12 cellular contexts compared by ENCODE assay signal in genomic region chr3:172258616-172259015, GRCh38.
DNase-seq lines count a peak whose midpoint lies in the region; TF ChIP-seq lines count a peak whose summit lies in the region.
"Had no signal": no experiment of that assay in that cellular context is flagged by ENCODE, and none has a peak within 500 bp of the region (broad histone marks: within the 10 kb centered on the region; RNA-seq: fewer than 3 reads in every experiment).

No MANE protein-coding gene starts in this region.

- H3K4me3 Mint-ChIP-seq in brain, result no peak overlapping the region

- peaks cover 24% of the 10 kb centered on the region for H3K4me1 ChIP-seq in iPS-20b (ENCODE audit: insufficient read depth, low read length)
- peaks cover 0 to 77% (median 56%) of the 10 kb centered on the region in 4 donors for H3K4me1 ChIP-seq in sigmoid colon

- no peak for TF ChIP-seq CTCF in AG04450 (IDR thresholded peaks at IDR 0.05; ENCODE audit: low read depth, low read length)
- TF ChIP-seq CTCF in brain (conservative IDR thresholded peaks at IDR 0.05), result no peak
- no peak for TF ChIP-seq CTCF in sigmoid colon (IDR thresholded peaks at IDR 0.05)

- H3K27ac Mint-ChIP-seq in brain, result peak overlapping the region; percentile 13 to 95 (median 81)

- intact Hi-C loops in sigmoid colon (cut with DNase I), result loop anchor here (5.0 kb wide), 3 partner anchors 56 to 216 kb away; no protein-coding TSS in a partner anchor

- no peak for TF ChIP-seq EP300 in sigmoid colon (IDR thresholded peaks at IDR 0.05)

- no peaks in the 10 kb centered on the region for H3K27me3 ChIP-seq in AG04450 (ENCODE audit: control insufficient read depth, insufficient read depth, low read length)
- no peaks in the 10 kb centered on the region for H3K27me3 ChIP-seq in iPS-20b (ENCODE audit: insufficient read depth, low read length)
- H3K27me3 ChIP-seq in sigmoid colon, result no peaks in the 10 kb centered on the region

- peaks cover 30% of the 10 kb centered on the region for H3K36me3 Mint-ChIP-seq in brain

- H3K9me3 ChIP-seq in AG04450 (ENCODE audit: control insufficient read depth, insufficient read depth, low read length), result no peaks in the 10 kb centered on the region
- no peaks in the 10 kb centered on the region for H3K9me3 ChIP-seq in iPS-20b (ENCODE audit: insufficient read depth, low read depth, low read length)
- no peaks in the 10 kb centered on the region for H3K9me3 ChIP-seq in sigmoid colon

- WGBS in sigmoid colon, 2 donors, result 76 to 81% methylated on average over 3 of the region's 3 CpGs

- no peak for DNase-seq in AG04450 (ENCODE audit: low read depth, low spot score)
- peak; percentile 71 for DNase-seq in sigmoid colon
- DNase-seq in activated naive CD4-positive, alpha-beta T cell treated with Interleukin-2 at 50 U/mL for 16 hours, result no peak
- no peak for DNase-seq in DMS114 treated with DMSO at 0.1 percent for 48 hours (lab: John Stamatoyannopoulos, UW; ENCODE audit: unreplicated experiment)
- DNase-seq in cerebellar nuclear complex (lab: John Stamatoyannopoulos, UW), result no peak
- DNase-seq in LoVo (ENCODE audit: low spot score), result no peak
- DNase-seq: MV-4-11, NCI-H82 had no signal

- peak overlapping the region; percentile 38; the same call in 1 of the 2 replicates for H3K9ac ChIP-seq in iPS-20b (ENCODE audit: low read depth, low read length)

- CTCF ChIA-PET in AG04450 (lab: Charles Lee), result interaction anchor here (2.3 kb wide), 1 partner anchor 74 kb away, joined by 10 read pairs; no protein-coding TSS in a partner anchor

- peaks cover 44% of the 10 kb centered on the region for H3K4me1 Mint-ChIP-seq in brain

- H3K4me3 ChIP-seq in AG04450 (ENCODE audit: low read depth, low read length) (no peak overlapping the region), iPS-20b (ENCODE audit: low read length) (no peak overlapping the region), sigmoid colon (no peak overlapping the region)
- H3K4me3 ChIP-seq: SK-N-MC had no signal

- 0 out of 2 replicates have a peak, but pooled peaks cover 11% of the 10 kb centered on the region for H3K36me3 ChIP-seq in iPS-20b (ENCODE audit: insufficient read depth, low read depth, low read length)
- H3K36me3 ChIP-seq in sigmoid colon, result no peaks in the 10 kb centered on the region

- H3K27ac ChIP-seq in AG04450 (ENCODE audit: low read depth, low read length) (peak overlapping the region; percentile 59), iPS-20b (ENCODE audit: low read length) (no peak overlapping the region), sigmoid colon (peak overlapping the region; percentile 61 to 87 (median 83))
- H3K27ac ChIP-seq: HL-60, SK-N-MC had no signal

- H3K9me3 Mint-ChIP-seq in brain, result no peaks in the 10 kb centered on the region

- POLR2A ChIA-PET in AG04450 (lab: Yijun Ruan, JAX), result no interaction called here

- TF ChIP-seq POLR2A in sigmoid colon (IDR thresholded peaks at IDR 0.05), result no peak

- H3K27me3 Mint-ChIP-seq in brain, result no peaks in the 10 kb centered on the region
